In the genomic region with DNA sequence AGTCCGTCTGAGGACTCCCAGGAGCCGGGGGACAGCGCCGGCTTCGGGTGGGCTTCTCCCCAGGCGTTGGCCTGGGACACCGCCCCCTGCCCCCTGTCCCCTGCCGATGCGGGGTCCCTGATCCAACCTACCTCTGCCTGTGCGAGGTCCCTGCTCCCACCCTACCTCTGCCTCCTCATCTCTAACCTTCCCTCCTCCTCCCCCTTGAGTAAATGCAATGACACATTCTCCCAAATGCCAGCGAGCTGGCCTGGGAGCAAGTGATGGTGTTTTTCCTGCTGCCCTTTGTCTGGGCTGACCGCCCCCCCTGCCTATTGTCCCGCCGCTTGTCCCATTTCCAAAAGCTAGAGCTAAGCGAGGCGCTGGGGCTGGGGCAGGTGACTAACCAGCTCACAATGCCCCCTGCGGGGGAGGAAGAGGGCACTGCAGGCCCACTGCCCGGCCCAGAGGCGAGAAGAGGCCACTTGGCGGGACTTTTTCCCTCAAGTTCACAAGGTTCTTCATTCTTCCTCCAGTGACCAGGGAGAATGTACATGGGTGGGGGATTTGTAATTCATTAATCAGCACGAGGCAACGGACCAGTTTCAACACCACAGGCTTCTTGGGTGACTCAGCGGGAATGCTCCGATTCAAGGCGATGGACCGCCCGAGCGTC, we compare ENCODE assay signal across 8 cellular contexts. TPM values are rescaled to one million over a fixed set of nuclear protein-coding genes. Genes with fewer than 3 reads are reported as not detected.
DNase-seq lines count a peak whose midpoint lies in the region; ATAC-seq, FAIRE-seq and TF ChIP-seq lines count a peak whose summit lies in the region.

No MANE protein-coding gene starts in this region.

- no peak for DNase-seq in D721Med (ENCODE audit: insufficient read length, low spot score)
- peak; percentile 44 for DNase-seq in SKM-1 treated with dmso at 0.1 percent for 144 hours (lab: John Stamatoyannopoulos, UW; ENCODE audit: unreplicated experiment)
- DNase-seq in central memory CD4-positive, alpha-beta T cell, result peak; percentile 29
- peak; percentile 97 for DNase-seq in iris pigment epithelial cell (ENCODE audit: low read depth)
- peak; percentile 92 for DNase-seq in spleen
- DNase-seq in NCI-H2081 (lab: John Stamatoyannopoulos, UW), result no peak

- peaks cover 31 to 68% (median 51%) of the 10 kb centered on the region in 6 donors for H3K4me1 ChIP-seq in spleen

- TF ChIP-seq POLR2A in spleen (IDR thresholded peaks at IDR 0.05), result no peak

- no peaks in the 10 kb centered on the region for H3K9me3 ChIP-seq in spleen

- WGBS in spleen, 5 donors, result 7 to 12% (median 7%) methylated on average over 27 to 28 of the region's 28 CpGs

- TF ChIP-seq CTCF in D721Med (IDR thresholded peaks at IDR 0.05; ENCODE audit: insufficient read depth, missing control alignments), result peak; percentile 55
- peak; percentile 49 to 78 (median 64) for TF ChIP-seq CTCF in spleen (IDR thresholded peaks at IDR 0.05 in 8 of 11, conservative IDR thresholded peaks at IDR 0.05 in 3 of 11)

- peak overlapping the region in 7 of 8 donors; percentile 58 to 96 (median 93) for H3K27ac ChIP-seq in spleen

- peaks cover 0 to 18% (median 0%) of the 10 kb centered on the region in 7 donors for H3K27me3 ChIP-seq in spleen (replicated peaks in 1 of 7)

- no peak for FAIRE-seq in D721Med (lab: Jason Lieb, UNC)

- ATAC-seq in HG02678 (IDR thresholded peaks at IDR 0.05; ENCODE audit: unreplicated experiment) (peak; percentile 28), GM19395 (IDR thresholded peaks at IDR 0.05; ENCODE audit: unreplicated experiment) (no peak)

- intact Hi-C loops in spleen (cut with DNase I; ENCODE audit: low total_unique reads), result no loop called here

- H3K4me3 ChIP-seq in spleen, result peak overlapping the region in 7 of 8 donors; percentile 19 to 78 (median 63)

- no peaks in the 10 kb centered on the region for H3K36me3 ChIP-seq in spleen

RNA-seq across cellular contexts. Expression of a gene that starts 0.6 kb away (rescaled TPM):
- 10 to 100 TPM in 2 of 7 donors, 1 to 10 TPM in 5; 4.3 to 13.7 (median 6.7) TPM for total RNA-seq in spleen
- polyA plus RNA-seq in spleen, result 1 to 10 TPM; 6.0 to 9.3 (median 9.0) TPM

RNA-seq across cellular contexts. Expression of a gene that starts 17.7 kb away (rescaled TPM):
- 10 to 100 TPM; 21.6 to 37.5 (median 29.7) TPM for total RNA-seq in spleen
- polyA plus RNA-seq in spleen, result 10 to 100 TPM; 18.2 to 44.8 (median 37.1) TPM

RNA-seq across cellular contexts. Expression of a gene that starts 20.7 kb away (rescaled TPM):
- 100 to 1,000 TPM in 4 of 7 donors, 10 to 100 TPM in 3; 81.4 to 159 (median 103) TPM for total RNA-seq in spleen
- polyA plus RNA-seq in spleen, result 100 to 1,000 TPM; 267 to 290 (median 279) TPM

RNA-seq across cellular contexts. Expression of a gene that starts 27.6 kb away (rescaled TPM):
- total RNA-seq in spleen, result 100 to 1,000 TPM; 147 to 192 (median 157) TPM
- polyA plus RNA-seq in spleen, result 100 to 1,000 TPM; 152 to 207 (median 170) TPM

RNA-seq across cellular contexts. Expression of a gene that starts 29.8 kb away (rescaled TPM):
- 100 to 1,000 TPM in 4 of 7 donors, 10 to 100 TPM in 3; 66.3 to 132 (median 101) TPM for total RNA-seq in spleen
- polyA plus RNA-seq in spleen, result 100 to 1,000 TPM; 174 to 270 (median 196) TPM

Comparison
In these comparisons a context has a peak if more than half of its experiments do, and no peak if none do; other contexts are left out.
1. DNase-seq: peak in SKM-1 treated with dmso at 0.1 percent for 144 hours (single experiment), central memory CD4-positive, alpha-beta T cell (single experiment), iris pigment epithelial cell (single experiment) and spleen (single experiment); none in D721Med (single experiment) and NCI-H2081 (0 of 2).